1 cellular context compared by ENCODE assay signal in the genomic region with DNA sequence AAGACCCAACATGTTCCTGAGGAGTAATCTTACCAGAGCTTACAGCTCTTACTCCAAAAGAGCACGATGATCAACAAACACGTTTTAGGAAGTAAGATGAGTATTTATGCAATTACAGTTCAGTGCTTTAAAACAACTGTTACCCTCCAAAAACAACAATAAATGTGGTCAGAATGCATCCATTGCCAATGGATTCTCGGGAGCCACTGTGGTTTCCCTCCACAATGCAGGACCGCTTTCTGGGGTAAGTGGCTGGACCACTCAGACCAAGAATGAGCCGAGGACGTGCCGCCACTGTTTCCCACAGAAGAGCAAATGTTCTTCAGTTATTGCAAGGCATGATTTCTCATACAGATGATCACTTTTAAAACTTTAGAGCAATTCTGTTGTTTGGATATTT.
TF ChIP-seq lines count a peak whose summit lies in the region.

No MANE protein-coding gene starts in this region.

TF ChIP-seq in GM23338, 12 proteins besides CTCF, POLR2A, EP300 and RAD21 (continued from another document):
- no peak for TF ChIP-seq ZNF462 (CRISPR knock-in tag; IDR thresholded peaks at IDR 0.05)
- no peak for TF ChIP-seq JUNB (IDR thresholded peaks at IDR 0.05; ENCODE audit: unreplicated experiment)
- no peak for TF ChIP-seq CREB1 (CRISPR knock-in tag; IDR thresholded peaks at IDR 0.05; ENCODE audit: low read depth)
- TF ChIP-seq POLR2AphosphoS5 (IDR thresholded peaks at IDR 0.05; ENCODE audit: low read depth), result no peak
- TF ChIP-seq ETS1 (IDR thresholded peaks at IDR 0.05), result no peak
- TF ChIP-seq NANOG (IDR thresholded peaks at IDR 0.05; ENCODE audit: borderline replicate concordance), result no peak
- no peak for TF ChIP-seq REST (IDR thresholded peaks at IDR 0.05; ENCODE audit: unreplicated experiment)
- TF ChIP-seq STAT1 (IDR thresholded peaks at IDR 0.05; ENCODE audit: unreplicated experiment), result no peak
